ENCODE assay signal across 8 cellular contexts in the genomic region with DNA sequence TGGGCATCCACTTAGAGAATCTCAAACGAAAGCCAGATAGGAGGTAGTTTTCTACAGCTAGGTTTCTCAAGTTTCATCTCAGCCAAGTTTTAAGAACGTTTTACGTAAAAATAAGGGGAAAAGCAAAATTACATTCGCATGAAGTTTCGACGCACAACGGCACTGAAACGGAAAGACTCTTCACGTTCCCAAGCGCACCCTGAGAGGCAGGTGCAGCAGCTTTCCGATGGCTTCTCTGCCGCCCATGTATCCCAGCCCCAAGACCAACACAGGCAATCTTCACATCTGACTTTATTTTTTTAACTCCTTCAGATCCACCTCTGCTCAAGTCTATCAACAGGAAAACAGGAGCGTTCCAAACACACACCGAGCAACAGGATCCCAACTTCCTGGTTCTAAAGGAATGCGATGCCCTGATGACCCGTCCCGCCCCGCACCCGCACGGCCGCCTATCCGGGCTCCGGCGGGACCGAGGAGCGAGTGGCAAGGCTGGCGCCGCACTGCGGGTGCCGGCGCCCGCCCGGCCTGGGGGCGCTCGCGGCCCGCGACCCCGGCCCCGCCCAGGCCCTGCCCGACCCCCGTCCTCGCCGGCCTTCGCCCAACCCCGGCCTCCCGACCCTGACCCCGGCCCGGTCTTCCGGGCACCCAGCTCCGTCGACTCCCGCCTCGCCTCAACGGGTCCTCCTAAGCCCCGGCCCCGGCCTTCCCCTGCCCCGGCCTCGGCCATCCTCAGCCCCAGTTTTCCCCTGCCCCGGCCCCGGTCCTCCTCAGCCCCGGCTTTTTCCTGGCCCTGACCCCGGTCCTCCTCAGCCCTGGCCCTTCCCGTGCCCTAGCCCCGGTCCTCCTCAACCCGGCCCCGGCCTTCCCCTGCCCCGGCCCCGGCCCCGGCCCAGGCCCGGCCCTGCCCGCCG. TPM values are rescaled to one million over a fixed set of nuclear protein-coding genes. Genes with fewer than 3 reads are reported as not detected.
A peak's percentile ranks its signal among the peaks of the same experiment; 100 is the strongest.
DNase-seq lines count a peak whose midpoint lies in the region; ATAC-seq and TF ChIP-seq lines count a peak whose summit lies in the region.

No MANE protein-coding gene starts in this region.

- WGBS in thyroid gland, 2 donors: 0 to 1% methylated on average over 18 to 36 of the region's 73 CpGs

- peaks cover 4% of the 10 kb centered on the region for H3K27me3 Mint-ChIP-seq in memory B cell

- H3K4me3 ChIP-seq in WERI-Rb-1 (ENCODE audit: low read depth, low read length): peak overlapping the region; percentile 48
- peak overlapping the region in 2 of 3 donors; percentile 60 to 84 for H3K4me3 ChIP-seq in thyroid gland (replicated peaks in 1 of 3)

- peak in 1 of 2 donors; percentile 37 for TF ChIP-seq POLR2A in thyroid gland (IDR thresholded peaks at IDR 0.05)

- intact Hi-C loops in thyroid gland (cut with DNase I): loop anchor here (5.0 to 10.0 kb wide), 2 partner anchors 57 to 236 kb away; partner anchors contain the start of gene GTPBP4

- H3K4me3 Mint-ChIP-seq in memory B cell: peak overlapping the region; percentile 90

- TF ChIP-seq CTCF in WERI-Rb-1 (IDR thresholded peaks at IDR 0.05; ENCODE audit: low read depth, low read length): no peak
- TF ChIP-seq CTCF in thyroid gland (IDR thresholded peaks at IDR 0.05): no peak

- H3K9me3 ChIP-seq in WERI-Rb-1 (ENCODE audit: severe bottlenecking) (no peaks in the 10 kb centered on the region), thyroid gland (no peaks in the 10 kb centered on the region)

- H3K4me1 ChIP-seq in thyroid gland: peaks cover 32 to 40% of the 10 kb centered on the region in 2 donors

- H3K27me3 ChIP-seq in WERI-Rb-1 (ENCODE audit: insufficient read depth, low read depth, severe bottlenecking): no peaks in the 10 kb centered on the region
- no peaks in the 10 kb centered on the region for H3K27me3 ChIP-seq in thyroid gland

- peak overlapping the region; percentile 62 for H3K27ac ChIP-seq in WERI-Rb-1
- peak overlapping the region; percentile 73 to 84 (median 78) for H3K27ac ChIP-seq in thyroid gland

- ATAC-seq in memory B cell (ENCODE audit: low read depth): no peak

- peak; percentile 14 for DNase-seq in DMS79 treated with DMSO at 0.1 percent for 48 hours (lab: John Stamatoyannopoulos, UW)
- no peak for DNase-seq in DMS79 (lab: John Stamatoyannopoulos, UW)
- DNase-seq in HuH-7 (ENCODE audit: low spot score): peak; percentile 59
- peak; percentile 11 for DNase-seq in WERI-Rb-1
- DNase-seq in effector CD8-positive, alpha-beta T cell (lab: John Stamatoyannopoulos, UW): peak; percentile 10
- peak in 1 of 2 donors; percentile 34 for DNase-seq in memory B cell (ENCODE audit: low spot score in 2 of 2)
- DNase-seq in thyroid gland: peak; percentile 51 to 62
- DNase-seq in NCI-H187 treated with DMSO at 0.1 percent for 48 hours (lab: John Stamatoyannopoulos, UW): no peak

- H3K27ac Mint-ChIP-seq in memory B cell: peak overlapping the region; percentile 97

- H3K36me3 Mint-ChIP-seq in memory B cell: peaks cover 3% of the 10 kb centered on the region

- H3K9me3 Mint-ChIP-seq in memory B cell: no peaks in the 10 kb centered on the region

- no peaks in the 10 kb centered on the region for H3K36me3 ChIP-seq in WERI-Rb-1
- no peaks in the 10 kb centered on the region for H3K36me3 ChIP-seq in thyroid gland

- H3K4me1 Mint-ChIP-seq in memory B cell: peaks cover 29% of the 10 kb centered on the region

RNA-seq across cellular contexts. Expression of gene LARP4B, which starts 0.8 kb away (rescaled TPM):
- 100 to 1,000 TPM in 1 of 4 donors, 10 to 100 TPM in 3; 68.6 to 113 (median 87.4) TPM for total RNA-seq in thyroid gland

RNA-seq across cellular contexts. Expression of gene GTPBP4, which starts 57.6 kb away (rescaled TPM):
- 10 to 100 TPM; 12.0 to 24.6 (median 19.8) TPM for total RNA-seq in thyroid gland

Comparison
In these comparisons a context has a peak if more than half of its experiments do, and no peak if none do; other contexts are left out.
1. DNase-seq: peak in DMS79 treated with DMSO at 0.1 percent for 48 hours (single experiment), HuH-7 (single experiment), WERI-Rb-1 (single experiment), effector CD8-positive, alpha-beta T cell (single experiment) and thyroid gland (2 of 2); none in DMS79 (single experiment) and NCI-H187 treated with DMSO at 0.1 percent for 48 hours (single experiment).